Comparison of ENCODE assay signal across 8 cellular contexts in the genomic region with DNA sequence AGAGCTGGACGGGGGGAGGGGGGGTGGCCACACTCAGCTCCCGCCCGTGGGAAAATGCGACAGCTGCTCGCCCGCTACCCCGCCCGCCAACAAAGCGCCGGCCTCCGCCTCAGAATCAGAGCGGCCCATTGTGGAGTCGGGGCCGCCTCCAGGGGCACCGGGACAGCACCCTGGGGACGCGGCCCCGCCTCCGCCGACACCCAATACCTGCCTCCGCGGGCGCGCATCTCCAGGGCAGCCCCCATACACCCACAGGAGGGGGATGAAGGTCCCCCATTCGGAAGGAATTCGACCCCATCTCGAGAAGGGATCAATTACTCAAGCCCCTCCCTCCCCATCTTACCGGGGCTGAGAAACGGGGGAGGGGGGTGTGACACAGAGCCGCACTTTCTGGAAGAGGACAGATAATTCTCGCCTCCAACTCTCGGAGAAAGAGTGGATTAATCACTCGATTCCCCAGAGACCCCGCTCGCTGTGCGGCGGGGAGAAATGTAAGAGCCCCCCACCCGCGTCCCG. TPM values are rescaled to one million over a fixed set of nuclear protein-coding genes. Genes with fewer than 3 reads are reported as not detected.
DNase-seq lines count a peak whose midpoint lies in the region; ATAC-seq, FAIRE-seq and TF ChIP-seq lines count a peak whose summit lies in the region.

No MANE protein-coding gene starts in this region.

- peaks cover 0 to 6% (median 1%) of the 10 kb centered on the region in 4 experiments; a peak in 3 of 8 replicates for H3K36me3 ChIP-seq in H1 (ENCODE audit: control insufficient read depth in 2 of 4, insufficient read depth in 4 of 4, low read length in 3 of 4)

- no peak overlapping the region for H2BK120ac ChIP-seq in H1 (replicated peaks; ENCODE audit: low read depth, low read length)

- no peak for TF ChIP-seq POLR2A in H1 (IDR thresholded peaks at IDR 0.05; ENCODE audit: control extremely low read depth in 1 of 2, low read depth in 2 of 2, low read length in 2 of 2)

- peaks cover 23% of the 10 kb centered on the region for H3K79me1 ChIP-seq in H1 (ENCODE audit: low read depth, low read length)

- H4K20me1 ChIP-seq in H1 (replicated peaks in 1 of 2; ENCODE audit: control insufficient read depth in 1 of 2, insufficient read depth in 2 of 2, low read length in 2 of 2): peaks cover 26 to 34% of the 10 kb centered on the region in 2 experiments

- 4% methylated on average over 15 of the region's 40 CpGs; no CpG with 5 or more reads in 1 of the 2 experiments for WGBS in H1 (ENCODE audit: extremely low coverage in 1 of 2, insufficient coverage in 1 of 2, insufficient read length in 1 of 2, insufficient replicate concordance in 2 of 2, low coverage in 1 of 2, low lambda C conversion rate in 2 of 2, missing lambda C conversion rate in 1 of 2), 2 experiments

- peak; percentile 10 for ATAC-seq in activated CD8-positive, alpha-beta T cell treated with anti-CD3 and anti-CD28 coated beads, Interleukin-2, amount 10 ng/mL, durations not matched to agents 7 days and 5 days
- peak; percentile 4 for ATAC-seq in stimulated activated memory B cell treated with anti-CD40 and anti-IgM and Interleukin-4, amounts not matched to agents 10 μg/mL and 1 μg/mL and 100 μg/mL, for 72 hours
- ATAC-seq in GM21717 (IDR thresholded peaks at IDR 0.05; ENCODE audit: unreplicated experiment): no peak

- no peak overlapping the region for H2AFZ ChIP-seq in H1 (ENCODE audit: low read length)

- H4K91ac ChIP-seq in H1 (replicated peaks; ENCODE audit: insufficient read length, low read length): no peak overlapping the region

- H3K23me2 ChIP-seq in H1 (ENCODE audit: low read depth, low read length): peaks cover 7% of the 10 kb centered on the region; the same call in 1 of the 2 replicates

- CTCF ChIA-PET in activated CD8-positive, alpha-beta T cell treated with anti-CD3 and anti-CD28 coated beads, Interleukin-2, amount 10 ng/mL, durations not matched to agents 7 days and 5 days (lab: Charles Lee): interaction anchor here (0.6 kb wide), 1 partner anchor 155 kb away, joined by 3 read pairs; no protein-coding TSS in a partner anchor
- CTCF ChIA-PET in H1 (lab: Charles Lee; ENCODE audit: partially characterized antibody): no interaction called here

- H3K9me3 Mint-ChIP-seq in activated CD8-positive, alpha-beta T cell treated with anti-CD3 and anti-CD28 coated beads, Interleukin-2, amount 10 ng/mL, durations not matched to agents 7 days and 5 days (ENCODE audit: insufficient read depth): no peaks in the 10 kb centered on the region
- no peaks in the 10 kb centered on the region for H3K9me3 Mint-ChIP-seq in mesothelial cell of epicardium
- H3K9me3 Mint-ChIP-seq in stimulated activated memory B cell treated with anti-CD40 and anti-IgM and Interleukin-4, amounts not matched to agents 10 μg/mL and 1 μg/mL and 100 μg/mL, for 72 hours: no peaks in the 10 kb centered on the region

- H3K4me2 ChIP-seq in H1 (ENCODE audit: insufficient read depth in 1 of 2, low read depth in 2 of 2, low read length in 2 of 2): peak overlapping the region; percentile 76 to 79

- no peak overlapping the region for H2BK15ac ChIP-seq in H1 (ENCODE audit: low read length)

- peaks cover 0 to 37% (median 23%) of the 10 kb centered on the region in 4 experiments; a peak in 6 of 7 replicates for H3K4me1 ChIP-seq in H1 (replicated peaks in 1 of 4; ENCODE audit: control insufficient read depth in 3 of 4, insufficient read depth in 4 of 4, low read length in 3 of 4)

- no peak for FAIRE-seq in H1 (lab: Jason Lieb, UNC)

- no peak overlapping the region for H2BK12ac ChIP-seq in H1 (ENCODE audit: low read depth, low read length)

- no peaks in the 10 kb centered on the region for H3K9me3 ChIP-seq in H1 (ENCODE audit: insufficient read depth in 2 of 2, low read depth in 1 of 2, low read length in 1 of 2)

- H3K27ac ChIP-seq in H1 (ENCODE audit: low read depth, low read length): no peak overlapping the region

- no peak for TF ChIP-seq RAD21 in Ishikawa (IDR thresholded peaks at IDR 0.05; ENCODE audit: low read depth)
- no peak for TF ChIP-seq RAD21 in H1 (IDR thresholded peaks at IDR 0.05 in 1 of 2, conservative IDR thresholded peaks at IDR 0.05 in 1 of 2; ENCODE audit: low read depth in 2 of 2, low read length in 2 of 2)

- POLR2A ChIA-PET in activated CD8-positive, alpha-beta T cell treated with anti-CD3 and anti-CD28 coated beads, Interleukin-2, amount 10 ng/mL, durations not matched to agents 7 days and 5 days (lab: Charles Lee): interaction anchor here (3.2 kb wide), 1 partner anchor 11 kb away, joined by 16 read pairs; no protein-coding TSS in a partner anchor
- POLR2A ChIA-PET in H1 (lab: Charles Lee; ENCODE audit: partially characterized antibody): interaction anchor here (0.8 to 1.4 kb wide), 3 partner anchors 15 to 40 kb away, joined by 4 to 7 read pairs (median 4); no protein-coding TSS in a partner anchor

- TF ChIP-seq EP300 in Ishikawa (IDR thresholded peaks at IDR 0.05; ENCODE audit: borderline replicate concordance) (no peak), H1 (IDR thresholded peaks at IDR 0.05; ENCODE audit: borderline replicate concordance in 1 of 2, low read depth in 2 of 2, low read length in 2 of 2) (no peak)

- no peak overlapping the region for H2BK5ac ChIP-seq in H1 (ENCODE audit: low read depth, low read length)

- no peak overlapping the region for H2AK5ac ChIP-seq in H1 (ENCODE audit: low read depth, low read length)

- peak overlapping the region; percentile 22 for H3K56ac ChIP-seq in H1 (replicated peaks; ENCODE audit: insufficient read length, low read depth, low read length)

- H3K79me2 ChIP-seq in H1 (ENCODE audit: control insufficient read depth in 1 of 2, insufficient read depth in 2 of 2, low read length in 2 of 2): peaks cover 9 to 51% of the 10 kb centered on the region in 2 experiments; a peak in 3 of 4 replicates

- no peak overlapping the region; a peak in 1 of 7 replicates for H3K9ac ChIP-seq in H1 (replicated peaks in 1 of 4; ENCODE audit: extremely low read depth in 1 of 4, low read depth in 3 of 4, low read length in 3 of 4)

- H3K4me3 Mint-ChIP-seq in activated CD8-positive, alpha-beta T cell treated with anti-CD3 and anti-CD28 coated beads, Interleukin-2, amount 10 ng/mL, durations not matched to agents 7 days and 5 days: peak overlapping the region; percentile 92
- H3K4me3 Mint-ChIP-seq in mesothelial cell of epicardium: peak overlapping the region; percentile 85
- H3K4me3 Mint-ChIP-seq in stimulated activated memory B cell treated with anti-CD40 and anti-IgM and Interleukin-4, amounts not matched to agents 10 μg/mL and 1 μg/mL and 100 μg/mL, for 72 hours: peak overlapping the region; percentile 93

- H3K27me3 ChIP-seq in H1 (replicated peaks in 1 of 4; ENCODE audit: control insufficient read depth in 3 of 4, extremely low read depth in 1 of 4, insufficient read depth in 3 of 4, low read length in 3 of 4): no peaks in the 10 kb centered on the region

- H3K14ac ChIP-seq in H1 (ENCODE audit: insufficient read length): no peak overlapping the region

- H3K18ac ChIP-seq in H1 (ENCODE audit: extremely low read depth, low read length): peak overlapping the region; percentile 32; the same call in 1 of the 2 replicates

- H3K27ac Mint-ChIP-seq in activated CD8-positive, alpha-beta T cell treated with anti-CD3 and anti-CD28 coated beads, Interleukin-2, amount 10 ng/mL, durations not matched to agents 7 days and 5 days: peak overlapping the region; percentile 81
- no peak overlapping the region for H3K27ac Mint-ChIP-seq in mesothelial cell of epicardium
- peak overlapping the region; percentile 64 for H3K27ac Mint-ChIP-seq in stimulated activated memory B cell treated with anti-CD40 and anti-IgM and Interleukin-4, amounts not matched to agents 10 μg/mL and 1 μg/mL and 100 μg/mL, for 72 hours

- peak overlapping the region; percentile 12; the same call in 1 of the 2 replicates for H4K8ac ChIP-seq in H1 (ENCODE audit: extremely low read depth, insufficient read depth, low read length)

- no peaks in the 10 kb centered on the region for H3K27me3 Mint-ChIP-seq in activated CD8-positive, alpha-beta T cell treated with anti-CD3 and anti-CD28 coated beads, Interleukin-2, amount 10 ng/mL, durations not matched to agents 7 days and 5 days (ENCODE audit: low read depth)
- H3K27me3 Mint-ChIP-seq in mesothelial cell of epicardium (ENCODE audit: low read depth): no peaks in the 10 kb centered on the region
- no peaks in the 10 kb centered on the region for H3K27me3 Mint-ChIP-seq in stimulated activated memory B cell treated with anti-CD40 and anti-IgM and Interleukin-4, amounts not matched to agents 10 μg/mL and 1 μg/mL and 100 μg/mL, for 72 hours

- peaks cover 36% of the 10 kb centered on the region for H3K36me3 Mint-ChIP-seq in activated CD8-positive, alpha-beta T cell treated with anti-CD3 and anti-CD28 coated beads, Interleukin-2, amount 10 ng/mL, durations not matched to agents 7 days and 5 days (ENCODE audit: low read depth)
- H3K36me3 Mint-ChIP-seq in mesothelial cell of epicardium: no peaks in the 10 kb centered on the region
- H3K36me3 Mint-ChIP-seq in stimulated activated memory B cell treated with anti-CD40 and anti-IgM and Interleukin-4, amounts not matched to agents 10 μg/mL and 1 μg/mL and 100 μg/mL, for 72 hours: no peaks in the 10 kb centered on the region

- TF ChIP-seq CTCF in AG09309 (IDR thresholded peaks at IDR 0.05; ENCODE audit: control insufficient read depth, insufficient read depth, low read depth, low read length, missing control alignments) (no peak), H1 (IDR thresholded peaks at IDR 0.05; ENCODE audit: control extremely low read depth in 1 of 3, insufficient read depth in 1 of 3, low read depth in 1 of 3, low read length in 3 of 3) (no peak), mesothelial cell of epicardium (IDR thresholded peaks at IDR 0.05; ENCODE audit: unreplicated experiment) (no peak)

- H3K4ac ChIP-seq in H1 (replicated peaks; ENCODE audit: insufficient read length, low read depth, low read length): no peak overlapping the region

- H3K4me1 Mint-ChIP-seq in activated CD8-positive, alpha-beta T cell treated with anti-CD3 and anti-CD28 coated beads, Interleukin-2, amount 10 ng/mL, durations not matched to agents 7 days and 5 days (ENCODE audit: low read depth): peaks cover 55% of the 10 kb centered on the region
- peaks cover 53% of the 10 kb centered on the region for H3K4me1 Mint-ChIP-seq in mesothelial cell of epicardium
- H3K4me1 Mint-ChIP-seq in stimulated activated memory B cell treated with anti-CD40 and anti-IgM and Interleukin-4, amounts not matched to agents 10 μg/mL and 1 μg/mL and 100 μg/mL, for 72 hours: peaks cover 65% of the 10 kb centered on the region

- DNase-seq in AG09309 (ENCODE audit: low read depth): no peak
- DNase-seq in activated CD8-positive, alpha-beta T cell treated with anti-CD3 and anti-CD28 coated beads, Interleukin-2, amount 10 ng/mL, durations not matched to agents 7 days and 5 days: peak; percentile 67
- no peak for DNase-seq in H1 (ENCODE audit: low read depth in 1 of 2, low spot score in 2 of 2)
- no peak for DNase-seq in mesothelial cell of epicardium (ENCODE audit: low spot score in 2 of 2, unreplicated experiment in 2 of 2)
- no peak for DNase-seq in H4 (ENCODE audit: low spot score)

- H3K4me3 ChIP-seq in AG09309 (ENCODE audit: control insufficient read depth, low read depth, low read length): peak overlapping the region; percentile 80
- H3K4me3 ChIP-seq in H1 (ENCODE audit: extremely low read depth in 1 of 4, insufficient read depth in 2 of 4, low read depth in 3 of 4, low read length in 4 of 4): peak overlapping the region; percentile 71 to 98 (median 74)

- H3K23ac ChIP-seq in H1 (ENCODE audit: insufficient read length): no peak overlapping the region

- no peak overlapping the region for H2BK20ac ChIP-seq in H1 (ENCODE audit: low read length)

- no peak overlapping the region for H4K5ac ChIP-seq in H1 (ENCODE audit: insufficient read length, low read depth, low read length)

RNA-seq across cellular contexts. Expression of gene NOTCH1, which starts 1.2 kb away (rescaled TPM):
- total RNA-seq in activated CD8-positive, alpha-beta T cell treated with anti-CD3 and anti-CD28 coated beads, Interleukin-2, amount 10 ng/mL, durations not matched to agents 7 days and 5 days: 10 to 100 TPM; 86.6 to 94.1 TPM
- 55.6 and 60.9 TPM in 2 replicates for total RNA-seq in H1 (2021; fragmentation: NEBNext Ultra II Directional; extraction: Animal tissue kit (Norgen Biotek cat#: 25700))
- 6.9 and 19.9 TPM in 2 replicates for polyA plus RNA-seq in H1 (2011; rRNA removed)
- polyA plus RNA-seq in H1 (2011; cell fraction: cytosol; rRNA removed): 7.3 TPM
- 41.0 TPM for polyA plus RNA-seq in H1 (2011; cell fraction: nucleus; rRNA removed)
- polyA plus RNA-seq in H1 (2012, experiment 1 of 2): 17.4 to 31.4 TPM (median 28.7 TPM) in 4 replicates
- 20.1 TPM for polyA plus RNA-seq in H1 (2012, experiment 2 of 2)
- 33.5 TPM for polyA plus RNA-seq in H1 (2013, experiment 1 of 2)
- polyA plus RNA-seq in H1 (2013, experiment 2 of 2): 26.3 TPM
- polyA minus RNA-seq in H1 (2011; rRNA and poly(A)+ RNA removed): 12.2 and 13.8 TPM in 2 replicates
- 58.8 TPM for polyA minus RNA-seq in H1 (2011; cell fraction: cytosol; rRNA and poly(A)+ RNA removed)
- polyA minus RNA-seq in H1 (2011; cell fraction: nucleus; rRNA and poly(A)+ RNA removed): 41.9 TPM
- 104 to 107 TPM (median 104 TPM) in 3 replicates for total RNA-seq in mesothelial cell of epicardium
- 2.4 and 3.2 TPM in 2 replicates for total RNA-seq in H4 (2014; rRNA removed; shearing (Covaris generic))

Comparison
In these comparisons a context has a peak if more than half of its experiments do, and no peak if none do; other contexts are left out.
1. RNA of gene NOTCH1, which starts 1.2 kb away (total RNA-seq): 104 to 107 TPM in mesothelial cell of epicardium, 86.6 to 94.1 TPM in activated CD8-positive, alpha-beta T cell treated with anti-CD3 and anti-CD28 coated beads, Interleukin-2, amount 10 ng/mL, durations not matched to agents 7 days and 5 days and 55.6 to 60.9 TPM in H1; 2.4 to 3.2 TPM in H4; every median in the first group is over 10 times any median in the second.
2. Peak in every context shown above with its lines, with median percentiles within 50 percentile points of each other: H3K4me3 Mint-ChIP-seq.